9 cellular contexts compared by ENCODE assay signal in genomic region chr14:35159742-35160409, GRCh38. TPM values are rescaled to one million over a fixed set of nuclear protein-coding genes. Genes with fewer than 3 reads are reported as not detected.
DNase-seq lines count a peak whose midpoint lies in the region; ATAC-seq, FAIRE-seq and TF ChIP-seq lines count a peak whose summit lies in the region.
"Had no signal": no experiment of that assay in that cellular context is flagged by ENCODE, and none has a peak within 500 bp of the region (broad histone marks: within the 10 kb centered on the region; RNA-seq: fewer than 3 reads in every experiment).

No MANE protein-coding gene starts in this region.

- POLR2A ChIA-PET in AG04449 (lab: Yijun Ruan, JAX), result interaction anchor here (0.5 kb wide), 1 partner anchor 104 kb away, joined by 3 read pairs; no protein-coding TSS in a partner anchor

- peak; percentile 99 for FAIRE-seq in H54 (lab: Jason Lieb, UNC)

- TF ChIP-seq CTCF in AG04449 (IDR thresholded peaks at IDR 0.05; ENCODE audit: insufficient read depth, low read length, missing control alignments), result no peak

- DNase-seq in AG04449 (ENCODE audit: low read depth, low spot score) (peak; percentile 83), H54 (ENCODE audit: insufficient read length, low spot score) (peak; percentile 71), adipocyte (ENCODE audit: low read depth) (peak; percentile 84), left colon (no peak)
- no peak for DNase-seq in stimulated activated CD4-positive, alpha-beta T cell treated with anti-CD3 and anti-CD28 coated beads, Interleukin-2, amount 100 ng/mL, for 48 hours
- DNase-seq in activated CD4-positive, CD25-positive, alpha-beta regulatory T cell treated with anti-CD3 and anti-CD28 coated beads, Interleukin-2, amount 50 U/mL, for 72 hours, result no peak
- DNase-seq in activated effector memory CD4-positive, alpha-beta T cell treated with anti-CD3 and anti-CD28 coated beads, Interleukin-2, amount 50 U/mL, for 16 hours, result no peak
- DNase-seq: adrenal gland had no signal

- H3K4me3 ChIP-seq in AG04449 (ENCODE audit: low read depth, low read length), result no peak overlapping the region; the same call in 1 of the 2 replicates
- peak overlapping the region; percentile 51 for H3K4me3 ChIP-seq in adipocyte (ENCODE audit: low read length)
- H3K4me3 ChIP-seq: adrenal gland had no signal

- ATAC-seq in left colon, result peak; percentile 81
- ATAC-seq in GM19324 (IDR thresholded peaks at IDR 0.05; ENCODE audit: low FRiP score, unreplicated experiment), result no peak

- no peak for TF ChIP-seq POLR2A in H54 (IDR thresholded peaks at IDR 0.05; ENCODE audit: low read depth, low read length)

- H3K9me3 ChIP-seq in adipocyte (ENCODE audit: control insufficient read depth, low read length), result no peaks in the 10 kb centered on the region
- H3K9me3 ChIP-seq: adrenal gland had no signal

- peaks cover 25% of the 10 kb centered on the region for H3K4me1 ChIP-seq in adipocyte (ENCODE audit: control insufficient read depth, insufficient read depth, low read length)

- H3K27me3 ChIP-seq in adipocyte (replicated peaks; ENCODE audit: control insufficient read depth, insufficient read depth, low read length), result no peaks in the 10 kb centered on the region
- H3K27me3 ChIP-seq: adrenal gland had no signal

- peaks cover 12% of the 10 kb centered on the region for H3K36me3 ChIP-seq in adipocyte (ENCODE audit: control insufficient read depth, insufficient read depth, low read length, severe bottlenecking)
- H3K36me3 ChIP-seq: adrenal gland had no signal

- intact Hi-C loops in left colon (cut with DNase I, micrococcal nuclease), result no loop called here

- H3K9ac ChIP-seq in adipocyte (ENCODE audit: low read length), result no peak overlapping the region

- CTCF ChIA-PET in AG04449 (lab: Yijun Ruan, JAX), result interaction anchor here (0.9 to 6.1 kb wide), 4 partner anchors 18 to 260 kb away, joined by 3 to 34 read pairs (median 5); no protein-coding TSS in a partner anchor

RNA-seq across cellular contexts. Expression of gene PRORP, which starts 37.5 kb away (rescaled TPM):
- total RNA-seq in left colon, result 10 to 100 TPM; 25.2 to 27.6 TPM

RNA-seq across cellular contexts. Expression of gene PPP2R3C, which starts 38.1 kb away (rescaled TPM):
- 10 to 100 TPM; 23.9 to 27.8 TPM for total RNA-seq in left colon

Comparison
In these comparisons a context has a peak if more than half of its experiments do, and no peak if none do; other contexts are left out.
1. DNase-seq: peak in AG04449 (single experiment), H54 (single experiment) and adipocyte (single experiment); none in left colon (0 of 2), stimulated activated CD4-positive, alpha-beta T cell treated with anti-CD3 and anti-CD28 coated beads, Interleukin-2, amount 100 ng/mL, for 48 hours (0 of 2), activated CD4-positive, CD25-positive, alpha-beta regulatory T cell treated with anti-CD3 and anti-CD28 coated beads, Interleukin-2, amount 50 U/mL, for 72 hours (single experiment) and activated effector memory CD4-positive, alpha-beta T cell treated with anti-CD3 and anti-CD28 coated beads, Interleukin-2, amount 50 U/mL, for 16 hours (single experiment).